1 cellular context compared by ENCODE assay signal in genomic region chr14:92759300-92759678, GRCh38.
TF ChIP-seq lines count a peak whose summit lies in the region.

No MANE protein-coding gene starts in this region.

TF ChIP-seq in GM23338, 12 proteins besides CTCF, POLR2A, EP300 and RAD21 (continued from another document):
- TF ChIP-seq ZNF462 (CRISPR knock-in tag; IDR thresholded peaks at IDR 0.05) (no peak), STAT1 (IDR thresholded peaks at IDR 0.05; ENCODE audit: unreplicated experiment) (no peak)
- TF ChIP-seq, protein P1, sequence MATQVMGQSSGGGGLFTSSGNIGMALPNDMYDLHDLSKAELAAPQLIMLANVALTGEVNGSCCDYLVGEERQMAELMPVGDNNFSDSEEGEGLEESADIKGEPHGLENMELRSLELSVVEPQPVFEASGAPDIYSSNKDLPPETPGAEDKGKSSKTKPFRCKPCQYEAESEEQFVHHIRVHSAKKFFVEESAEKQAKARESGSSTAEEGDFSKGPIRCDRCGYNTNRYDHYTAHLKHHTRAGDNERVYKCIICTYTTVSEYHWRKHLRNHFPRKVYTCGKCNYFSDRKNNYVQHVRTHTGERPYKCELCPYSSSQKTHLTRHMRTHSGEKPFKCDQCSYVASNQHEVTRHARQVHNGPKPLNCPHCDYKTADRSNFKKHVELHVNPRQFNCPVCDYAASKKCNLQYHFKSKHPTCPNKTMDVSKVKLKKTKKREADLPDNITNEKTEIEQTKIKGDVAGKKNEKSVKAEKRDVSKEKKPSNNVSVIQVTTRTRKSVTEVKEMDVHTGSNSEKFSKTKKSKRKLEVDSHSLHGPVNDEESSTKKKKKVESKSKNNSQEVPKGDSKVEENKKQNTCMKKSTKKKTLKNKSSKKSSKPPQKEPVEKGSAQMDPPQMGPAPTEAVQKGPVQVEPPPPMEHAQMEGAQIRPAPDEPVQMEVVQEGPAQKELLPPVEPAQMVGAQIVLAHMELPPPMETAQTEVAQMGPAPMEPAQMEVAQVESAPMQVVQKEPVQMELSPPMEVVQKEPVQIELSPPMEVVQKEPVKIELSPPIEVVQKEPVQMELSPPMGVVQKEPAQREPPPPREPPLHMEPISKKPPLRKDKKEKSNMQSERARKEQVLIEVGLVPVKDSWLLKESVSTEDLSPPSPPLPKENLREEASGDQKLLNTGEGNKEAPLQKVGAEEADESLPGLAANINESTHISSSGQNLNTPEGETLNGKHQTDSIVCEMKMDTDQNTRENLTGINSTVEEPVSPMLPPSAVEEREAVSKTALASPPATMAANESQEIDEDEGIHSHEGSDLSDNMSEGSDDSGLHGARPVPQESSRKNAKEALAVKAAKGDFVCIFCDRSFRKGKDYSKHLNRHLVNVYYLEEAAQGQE (IDR thresholded peaks at IDR 0.05; ENCODE audit: unreplicated experiment): no peak
